In the genomic region with DNA sequence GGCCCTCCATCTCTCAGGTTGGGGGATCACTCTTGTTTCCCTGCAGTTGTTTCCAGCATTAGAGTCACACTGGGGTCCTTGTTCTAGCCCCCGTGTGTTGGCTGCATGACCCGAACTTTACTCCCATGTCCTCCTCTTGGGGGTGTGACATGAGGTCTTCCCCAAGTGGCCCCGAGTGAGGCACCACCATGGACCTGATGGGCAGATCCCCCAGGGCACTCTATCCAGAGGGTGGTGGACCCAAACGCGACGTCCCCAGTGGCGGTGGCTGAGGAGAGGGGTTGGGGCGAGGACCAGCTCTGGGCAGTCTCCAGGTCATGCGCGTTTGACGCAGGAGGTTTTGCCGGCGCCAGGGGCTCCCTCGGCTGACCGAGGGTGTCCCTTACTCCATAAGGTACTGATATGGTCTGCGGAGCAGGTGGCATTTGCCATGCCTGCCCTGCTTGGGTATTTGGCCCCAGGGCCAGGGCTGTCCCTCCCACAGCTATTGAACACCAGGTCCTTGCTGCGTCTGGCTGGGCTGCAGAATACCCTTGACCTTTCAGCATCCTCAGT, we compare ENCODE assay signal across 22 cellular contexts.
DNase-seq lines count a peak whose midpoint lies in the region; ATAC-seq and TF ChIP-seq lines count a peak whose summit lies in the region.
"Had no signal": no experiment of that assay in that cellular context is flagged by ENCODE, and none has a peak within 500 bp of the region (broad histone marks: within the 10 kb centered on the region; RNA-seq: fewer than 3 reads in every experiment).

No MANE protein-coding gene starts in this region.

- no peak overlapping the region for H3K27ac ChIP-seq in HEK293 (ENCODE audit: extremely low read depth, low read depth, low read length)
- no peak overlapping the region for H3K27ac ChIP-seq in osteoblast (ENCODE audit: low read depth, low read length)
- H3K27ac ChIP-seq: Peyer's patch, SJSA1 had no signal

- no peaks in the 10 kb centered on the region for H3K79me2 ChIP-seq in osteoblast (ENCODE audit: insufficient read depth, low read length)

- no peaks in the 10 kb centered on the region for H3K9me3 ChIP-seq in BE2C
- no peaks in the 10 kb centered on the region for H3K9me3 ChIP-seq in HEK293 (ENCODE audit: control insufficient read depth, insufficient read depth, low read depth, low read length)
- H3K9me3 ChIP-seq in osteoblast (ENCODE audit: low read depth, low read length): peaks cover 5% of the 10 kb centered on the region
- H3K9me3 ChIP-seq: Peyer's patch, SJSA1 had no signal

- no peaks in the 10 kb centered on the region for H3K27me3 ChIP-seq in BE2C
- peaks cover 7% of the 10 kb centered on the region for H3K27me3 ChIP-seq in osteoblast (ENCODE audit: insufficient read depth, low read length)
- H3K27me3 ChIP-seq: Peyer's patch, SJSA1 had no signal

- no peak overlapping the region for H3K4me3 Mint-ChIP-seq in activated T-cell treated with anti-CD3 and anti-CD28 coated beads, Interleukin-2, amount 50 U/mL, for 4 hours
- H3K4me3 Mint-ChIP-seq: CD4-positive, CD25-positive, alpha-beta regulatory T cell; GM23338 had no signal

- no peaks in the 10 kb centered on the region for H3K27me3 Mint-ChIP-seq in activated T-cell treated with anti-CD3 and anti-CD28 coated beads, Interleukin-2, amount 50 U/mL, for 4 hours (ENCODE audit: low read depth)
- H3K27me3 Mint-ChIP-seq: CD4-positive, CD25-positive, alpha-beta regulatory T cell had no signal

- H2AFZ ChIP-seq in osteoblast (ENCODE audit: low read length): no peak overlapping the region
- H2AFZ ChIP-seq: GM23338 had no signal

- POLR2A ChIA-PET in HEK293 (lab: Yijun Ruan, JAX): no interaction called here

- H3K4me3 ChIP-seq in BE2C (ENCODE audit: low read depth, low read length): no peak overlapping the region
- no peak overlapping the region for H3K4me3 ChIP-seq in HEK293 (ENCODE audit: low read depth, low read length)
- no peak overlapping the region for H3K4me3 ChIP-seq in osteoblast (ENCODE audit: insufficient read depth, low read length)
- H3K4me3 ChIP-seq: GM23338, Peyer's patch, SJSA1 had no signal

- H3K36me3 Mint-ChIP-seq in activated T-cell treated with anti-CD3 and anti-CD28 coated beads, Interleukin-2, amount 50 U/mL, for 4 hours (ENCODE audit: insufficient read depth): peaks cover 5% of the 10 kb centered on the region

- no peaks in the 10 kb centered on the region for H4K20me1 ChIP-seq in osteoblast (ENCODE audit: insufficient read depth, low read length)

- no peaks in the 10 kb centered on the region for H3K36me3 ChIP-seq in BE2C
- no peaks in the 10 kb centered on the region for H3K36me3 ChIP-seq in HEK293 (ENCODE audit: control insufficient read depth in 2 of 2, insufficient read depth in 1 of 2, low read length in 2 of 2)
- H3K36me3 ChIP-seq in osteoblast (ENCODE audit: insufficient read depth, low read length): no peaks in the 10 kb centered on the region
- H3K36me3 ChIP-seq: Peyer's patch, SJSA1 had no signal

- ATAC-seq in left ventricle myocardium superior (no peak), GM19452 (IDR thresholded peaks at IDR 0.05; ENCODE audit: unreplicated experiment) (no peak), HG03039 (IDR thresholded peaks at IDR 0.05; ENCODE audit: unreplicated experiment) (no peak)
- ATAC-seq in activated T-cell treated with anti-CD3 and anti-CD28 coated beads, Interleukin-2, amount 50 U/mL, for 4 hours: no peak
- ATAC-seq: GM23338 had no signal

- H3K4me1 ChIP-seq in BE2C (0 out of 2 replicates have a peak, but pooled peaks cover 5% of the 10 kb centered on the region), HEK293 (ENCODE audit: control insufficient read depth, insufficient read depth, low read length) (no peaks in the 10 kb centered on the region), osteoblast (ENCODE audit: insufficient read depth, low read length) (no peaks in the 10 kb centered on the region)
- H3K4me1 ChIP-seq: SJSA1 had no signal

- CTCF ChIA-PET in HEK293 (lab: Yijun Ruan, JAX): interaction anchor here (0.7 kb wide), 1 partner anchor 143 kb away, joined by 3 read pairs; no protein-coding TSS in a partner anchor

- no peak overlapping the region for H3K4me2 ChIP-seq in osteoblast (ENCODE audit: insufficient read depth, low read length)
- H3K4me2 ChIP-seq: GM23338 had no signal

- peaks cover 3% of the 10 kb centered on the region for H3K4me1 Mint-ChIP-seq in activated T-cell treated with anti-CD3 and anti-CD28 coated beads, Interleukin-2, amount 50 U/mL, for 4 hours (ENCODE audit: low read depth)
- H3K4me1 Mint-ChIP-seq: GM23338 had no signal

- DNase-seq in BE2C (peak; percentile 1), left ventricle myocardium superior (peak; percentile 15), osteoblast (ENCODE audit: insufficient read length, low spot score, missing footprints) (peak; percentile 70)
- no peak for DNase-seq in activated T-cell treated with anti-CD3 and anti-CD28 coated beads, Interleukin-2, amount 50 U/mL, for 4 hours
- DNase-seq in stimulated activated naive CD4-positive, alpha-beta T cell (lab: John Stamatoyannopoulos, UW): no peak
- DNase-seq: CD4-positive, CD25-positive, alpha-beta regulatory T cell; COR-L47; DMS 273 treated with DMSO at 0.1 percent for 48 hours; DMS79 treated with DMSO at 0.1 percent for 48 hours; HCEC 1CT; Karpas-422; NCI-H1694; NCI-H2081 treated with DMSO at 0.1 percent for 48 hours; NCI-H2171 treated with DMSO at 0.1 percent for 48 hours; NCI-H524 treated with DMSO at 0.1 percent for 48 hours; NCI-H82; Peyer's patch had no signal

- TF ChIP-seq CTCF in BE2C (IDR thresholded peaks at IDR 0.05; ENCODE audit: low read depth, low read length) (no peak), HEK293 (tag by site-specific recombination; IDR thresholded peaks at IDR 0.05) (no peak), osteoblast (IDR thresholded peaks at IDR 0.05; ENCODE audit: extremely low read depth, low read depth, low read length) (no peak)

- intact Hi-C loops in left ventricle myocardium superior (cut with micrococcal nuclease): no loop called here

- H3K9me3 Mint-ChIP-seq in activated T-cell treated with anti-CD3 and anti-CD28 coated beads, Interleukin-2, amount 50 U/mL, for 4 hours: no peaks in the 10 kb centered on the region
- H3K9me3 Mint-ChIP-seq: GM23338 had no signal

TF ChIP-seq in HEK293, 187 proteins besides CTCF, POLR2A, EP300 and RAD21:
- 0 out of 2 replicates have a peak, but pooled peaks have one; percentile 17 for TF ChIP-seq ZNF239 (tag by site-specific recombination; IDR thresholded peaks at IDR 0.05)
- TF ChIP-seq ZNF600 (tag by site-specific recombination; IDR thresholded peaks at IDR 0.05): no peak

Comparison
In these comparisons a context has a peak if more than half of its experiments do, and no peak if none do; other contexts are left out.
1. DNase-seq: peak in BE2C (single experiment), left ventricle myocardium superior (single experiment) and osteoblast (single experiment); none in activated T-cell treated with anti-CD3 and anti-CD28 coated beads, Interleukin-2, amount 50 U/mL, for 4 hours (single experiment) and stimulated activated naive CD4-positive, alpha-beta T cell (0 of 6).